ENCODE assay signal across 28 cellular contexts in the genomic region with DNA sequence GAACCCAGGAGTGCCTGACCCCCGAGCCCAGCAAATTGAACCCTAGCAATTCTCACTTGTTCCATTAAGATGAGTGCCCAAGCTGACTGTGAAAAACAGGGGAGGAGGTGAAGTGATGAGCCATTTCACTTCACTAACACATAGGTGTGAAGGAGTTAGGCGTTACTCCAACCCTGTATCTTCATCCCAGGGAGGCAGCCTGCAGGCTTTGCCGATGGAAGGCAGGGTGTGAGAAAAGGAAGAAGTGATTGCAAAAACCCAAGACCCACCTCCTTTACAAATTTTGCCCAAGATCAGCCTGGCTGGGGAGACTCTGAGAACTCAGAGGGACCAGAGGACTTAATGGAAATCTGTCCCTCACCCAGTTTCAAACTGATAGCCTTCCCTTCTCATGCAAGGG.
"Had no signal": no experiment of that assay in that cellular context is flagged by ENCODE, and none has a peak within 500 bp of the region (broad histone marks: within the 10 kb centered on the region; RNA-seq: fewer than 3 reads in every experiment).

No MANE protein-coding gene starts in this region.

- H3K4me1 ChIP-seq: ascending aorta, prostate gland, vagina had no signal

- H3K36me3 Mint-ChIP-seq: activated naive CD8-positive, alpha-beta T cell; brain; mesothelial cell of epicardium; naive B cell; stimulated activated effector memory CD8-positive, alpha-beta T cell treated with anti-CD3 and anti-CD28 coated beads, Interleukin-12 subunit alpha, Interleukin-12 subunit beta, amount 100 ng/mL, for 72 hours had no signal

- H3K27ac ChIP-seq: ascending aorta, esophagus squamous epithelium, pancreas, prostate gland, skin epidermis, upper lobe of left lung, vagina had no signal

- H3K4me3 Mint-ChIP-seq: activated naive CD8-positive, alpha-beta T cell; brain; mesothelial cell of epicardium; naive B cell; stimulated activated effector memory CD8-positive, alpha-beta T cell treated with anti-CD3 and anti-CD28 coated beads, Interleukin-12 subunit alpha, Interleukin-12 subunit beta, amount 100 ng/mL, for 72 hours; stimulated activated naive CD8-positive, alpha-beta T cell treated with anti-CD3 and anti-CD28 coated beads, Interleukin-15, Interleukin-2, amounts not matched to agents 100 ng/mL and 50 ng/mL, for 24 hours; T-helper 2 cell treated with Interferon-gamma antibody and Interleukin-4, amounts not matched to agents 5 μg/mL and 100 μg/mL, for 36 hours had no signal

- H3K27me3 ChIP-seq: ascending aorta, esophagus squamous epithelium, pancreas, upper lobe of left lung, vagina had no signal

- H3K4me1 Mint-ChIP-seq: naive B cell; stimulated activated effector memory CD8-positive, alpha-beta T cell treated with anti-CD3 and anti-CD28 coated beads, Interleukin-12 subunit alpha, Interleukin-12 subunit beta, amount 100 ng/mL, for 72 hours had no signal

- H3K4me3 ChIP-seq: ascending aorta, esophagus squamous epithelium, heart right ventricle, lung, pancreas, prostate gland, skin epidermis, upper lobe of left lung, vagina had no signal

- H3K27ac Mint-ChIP-seq: activated naive CD8-positive, alpha-beta T cell; brain; mesothelial cell of epicardium; naive B cell; stimulated activated effector memory CD8-positive, alpha-beta T cell treated with anti-CD3 and anti-CD28 coated beads, Interleukin-12 subunit alpha, Interleukin-12 subunit beta, amount 100 ng/mL, for 72 hours; stimulated activated naive CD8-positive, alpha-beta T cell treated with anti-CD3 and anti-CD28 coated beads, Interleukin-15, Interleukin-2, amounts not matched to agents 100 ng/mL and 50 ng/mL, for 24 hours; T-helper 2 cell treated with Interferon-gamma antibody and Interleukin-4, amounts not matched to agents 5 μg/mL and 100 μg/mL, for 36 hours had no signal

- H3K9me3 ChIP-seq: ascending aorta, esophagus squamous epithelium, heart right ventricle, pancreas, prostate gland, upper lobe of left lung, vagina had no signal

- DNase-seq: activated CD4-positive, alpha-beta T cell treated with anti-CD3 and anti-CD28 coated beads for 48 hours; activated CD4-positive, alpha-beta T cell treated with anti-CD3 and anti-CD28 coated beads, Interleukin-2, amount 50 U/mL, for 48 hours; activated CD8-positive, alpha-beta memory T cell treated with anti-CD3 and anti-CD28 coated beads for 24 hours; activated effector memory CD4-positive, alpha-beta T cell treated with Interleukin-2 at 50 U/mL for 16 hours; activated naive CD4-positive, alpha-beta T cell treated with Interleukin-2 at 50 U/mL for 16 hours; caudate nucleus; dermis blood vessel endothelial cell; effector CD4-positive, alpha-beta T cell; esophagus squamous epithelium; foreskin melanocyte; heart right ventricle; naive B cell; pancreas; retina; stimulated activated CD4-positive, alpha-beta T cell treated with anti-CD3 and anti-CD28 coated beads, Interleukin-4, amount 100 ng/mL, for 24 hours; T-helper 1 cell; upper lobe of left lung had no signal

- H3K9me3 Mint-ChIP-seq: brain; mesothelial cell of epicardium; stimulated activated effector memory CD8-positive, alpha-beta T cell treated with anti-CD3 and anti-CD28 coated beads, Interleukin-12 subunit alpha, Interleukin-12 subunit beta, amount 100 ng/mL, for 72 hours; stimulated activated naive CD8-positive, alpha-beta T cell treated with anti-CD3 and anti-CD28 coated beads, Interleukin-15, Interleukin-2, amounts not matched to agents 100 ng/mL and 50 ng/mL, for 24 hours; T-helper 2 cell treated with Interferon-gamma antibody and Interleukin-4, amounts not matched to agents 5 μg/mL and 100 μg/mL, for 36 hours had no signal

- H3K27me3 Mint-ChIP-seq: naive B cell had no signal

- H3K36me3 ChIP-seq: ascending aorta, esophagus squamous epithelium, heart right ventricle, pancreas, prostate gland, upper lobe of left lung, vagina had no signal
